In the genomic region with DNA sequence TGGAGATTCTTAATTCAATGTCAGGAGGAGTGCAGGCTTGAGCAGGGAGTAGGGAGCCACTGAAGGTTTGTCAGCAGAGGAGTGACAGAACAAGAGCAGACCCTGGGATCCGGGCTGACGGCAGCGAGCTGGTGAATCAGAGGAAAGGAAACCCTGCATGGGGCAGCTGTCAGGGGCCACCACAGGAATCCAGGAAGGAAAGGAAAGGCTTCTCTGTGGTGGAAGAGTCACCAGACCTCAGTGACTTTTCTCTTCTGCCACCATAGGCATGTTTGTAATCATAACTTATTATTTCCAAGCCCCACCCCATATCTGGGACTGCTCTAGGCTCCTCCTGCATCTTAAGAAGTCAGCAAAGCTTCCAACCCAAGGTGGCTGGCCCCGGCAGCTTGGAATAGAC, we compare ENCODE assay signal across 13 cellular contexts.
DNase-seq lines count a peak whose midpoint lies in the region; ATAC-seq and TF ChIP-seq lines count a peak whose summit lies in the region.
"Had no signal": no experiment of that assay in that cellular context is flagged by ENCODE, and none has a peak within 500 bp of the region (broad histone marks: within the 10 kb centered on the region; RNA-seq: fewer than 3 reads in every experiment).

No MANE protein-coding gene starts in this region.

- POLR2A ChIA-PET in IMR-90 (lab: Charles Lee; ENCODE audit: unreplicated experiment) = no interaction called here

- H3K4me3 Mint-ChIP-seq in activated T-helper 2 cell treated with anti-CD3 and anti-CD28 coated beads, Interferon-gamma antibody, Interleukin-2, Interleukin-4, amounts not matched to agents 10 μg/mL and 5 μg/mL and 100 μg/mL, durations not matched to agents 14 hours and 24 hours and 36 hours (ENCODE audit: low read depth) = no peak overlapping the region

- peak overlapping the region; percentile 79; the same call in 1 of the 2 replicates for H2BK20ac ChIP-seq in IMR-90 (ENCODE audit: low read depth, low read length)

- peak overlapping the region; percentile 70 for H2AK9ac ChIP-seq in IMR-90 (replicated peaks; ENCODE audit: low read depth, low read length, poor library complexity)

- DNase-seq in AG10803 (ENCODE audit: low read depth) (peak; percentile 75), IMR-90 (peak; percentile 81), astrocyte of the hippocampus (ENCODE audit: low read depth, low spot score) (peak; percentile 82), kidney tubule cell (ENCODE audit: low spot score) (peak; percentile 89), sciatic nerve (ENCODE audit: low spot score) (no peak)
- DNase-seq in activated T-helper 2 cell treated with anti-CD3 and anti-CD28 coated beads, Interferon-gamma antibody, Interleukin-2, Interleukin-4, amounts not matched to agents 10 μg/mL and 5 μg/mL and 100 μg/mL, durations not matched to agents 14 hours and 24 hours and 36 hours (ENCODE audit: low spot score) = no peak
- DNase-seq: NCI-H187 treated with DMSO at 0.1 percent for 48 hours; NK-92 treated with Interleukin-12 subunit alpha and Interleukin-12 subunit beta, amount 100 ng/mL, for 24 hours; stimulated activated CD8-positive, alpha-beta memory T cell treated with anti-CD3 and anti-CD28 coated beads, Interleukin-4, amount 100 ng/mL, for 48 hours had no signal

- H3K4me1 ChIP-seq in IMR-90 (ENCODE audit: control insufficient read depth, insufficient read depth, low read length) = 0 out of 2 replicates have a peak, but pooled peaks cover 2% of the 10 kb centered on the region

- 0 out of 2 replicates have a peak overlapping the region, but pooled peaks have one; percentile 27 for H2BK120ac ChIP-seq in IMR-90 (ENCODE audit: low read depth, low read length)

- in situ Hi-C loops in IMR-90 (cut with MboI; ENCODE audit: low sequenced_read_pairs) = no loop called here

- no peaks in the 10 kb centered on the region for H3K27me3 Mint-ChIP-seq in activated T-helper 2 cell treated with anti-CD3 and anti-CD28 coated beads, Interferon-gamma antibody, Interleukin-2, Interleukin-4, amounts not matched to agents 10 μg/mL and 5 μg/mL and 100 μg/mL, durations not matched to agents 14 hours and 24 hours and 36 hours (ENCODE audit: low read depth)

- H3K4me1 Mint-ChIP-seq in activated T-helper 2 cell treated with anti-CD3 and anti-CD28 coated beads, Interferon-gamma antibody, Interleukin-2, Interleukin-4, amounts not matched to agents 10 μg/mL and 5 μg/mL and 100 μg/mL, durations not matched to agents 14 hours and 24 hours and 36 hours (ENCODE audit: low read depth) = peaks cover 5% of the 10 kb centered on the region

- H3K14ac ChIP-seq in IMR-90 (replicated peaks; ENCODE audit: low read depth, low read length) = no peak overlapping the region

- TF ChIP-seq CTCF in AG10803 (conservative IDR thresholded peaks at IDR 0.05; ENCODE audit: low read length) (no peak), IMR-90 (conservative IDR thresholded peaks at IDR 0.05; ENCODE audit: low read depth, low read length) (no peak)

- no TSS peak for BruUV-seq in IMR-90 (replicated peaks; lab: Mats Ljungman, UMichigan)

- H2BK15ac ChIP-seq in IMR-90 (ENCODE audit: low read depth, low read length) = no peak overlapping the region

- H3K27me3 ChIP-seq in IMR-90 (ENCODE audit: control insufficient read depth, insufficient read depth, low read length) = peaks cover 17% of the 10 kb centered on the region; the same call in 1 of the 2 replicates

- H3K36me3 Mint-ChIP-seq in activated T-helper 2 cell treated with anti-CD3 and anti-CD28 coated beads, Interferon-gamma antibody, Interleukin-2, Interleukin-4, amounts not matched to agents 10 μg/mL and 5 μg/mL and 100 μg/mL, durations not matched to agents 14 hours and 24 hours and 36 hours (ENCODE audit: low read depth) = no peaks in the 10 kb centered on the region

- TF ChIP-seq RAD21 in IMR-90 (IDR thresholded peaks at IDR 0.05; ENCODE audit: low read length) = no peak

- peak overlapping the region; percentile 13 for H2AFZ ChIP-seq in IMR-90 (replicated peaks; ENCODE audit: low read length, poor library complexity)

- H3K9me3 ChIP-seq in IMR-90 (ENCODE audit: control insufficient read depth, insufficient read depth, low read length) = peaks cover 3% of the 10 kb centered on the region; the same call in 1 of the 2 replicates

- H4K20me1 ChIP-seq in IMR-90 (ENCODE audit: insufficient read depth, low read length) = no peaks in the 10 kb centered on the region; the same call in 1 of the 2 replicates

- no peak overlapping the region for H3K4me3 ChIP-seq in AG10803 (ENCODE audit: low read length)
- no peak overlapping the region for H3K4me3 ChIP-seq in IMR-90 (ENCODE audit: insufficient read depth, low read depth, low read length)
- H3K4me3 ChIP-seq: GM12878 had no signal

- no peak overlapping the region for H4K91ac ChIP-seq in IMR-90 (ENCODE audit: insufficient read depth, low read depth, low read length)

- H3K27ac Mint-ChIP-seq in activated T-helper 2 cell treated with anti-CD3 and anti-CD28 coated beads, Interferon-gamma antibody, Interleukin-2, Interleukin-4, amounts not matched to agents 10 μg/mL and 5 μg/mL and 100 μg/mL, durations not matched to agents 14 hours and 24 hours and 36 hours = no peak overlapping the region

- H3K4me2 ChIP-seq in IMR-90 (ENCODE audit: low read depth, low read length) = no peak overlapping the region

- H3K56ac ChIP-seq in IMR-90 (ENCODE audit: extremely low read depth, insufficient read depth, low read length) = no peak overlapping the region

- H2BK5ac ChIP-seq in IMR-90 (ENCODE audit: low read depth, low read length, poor library complexity, severe bottlenecking) = no peak overlapping the region

- 0 out of 2 replicates have a peak overlapping the region, but pooled peaks have one; percentile 56 for H3K4ac ChIP-seq in IMR-90 (ENCODE audit: low read depth, low read length)

- peak overlapping the region; percentile 9; the same call in 1 of the 2 replicates for H2AK5ac ChIP-seq in IMR-90 (ENCODE audit: low read depth, low read length)

- CTCF ChIA-PET in IMR-90 (lab: Yijun Ruan, JAX) = no interaction called here

- peaks cover 7% of the 10 kb centered on the region; the same call in 1 of the 2 replicates for H3K9me1 ChIP-seq in IMR-90 (ENCODE audit: insufficient read depth, low read length)

- WGBS in IMR-90 (ENCODE audit: extremely low coverage in 2 of 2, insufficient read length in 1 of 2), 2 experiments = no CpG with 5 or more reads among the region's 4 CpGs

- H3K79me1 ChIP-seq in IMR-90 (ENCODE audit: low read depth in 1 of 2, low read length in 2 of 2) = no peaks in the 10 kb centered on the region

- H3K9ac ChIP-seq in IMR-90 (ENCODE audit: low read depth, low read length) = no peak overlapping the region

- intact Hi-C loops in IMR-90 (cut with micrococcal nuclease) (no loop called here), sciatic nerve (cut with DNase I) (no loop called here)
- intact Hi-C loops in activated T-helper 2 cell treated with anti-CD3 and anti-CD28 coated beads, Interferon-gamma antibody, Interleukin-2, Interleukin-4, amounts not matched to agents 10 μg/mL and 5 μg/mL and 100 μg/mL, durations not matched to agents 14 hours and 24 hours and 36 hours (cut with micrococcal nuclease) = no loop called here

- ATAC-seq in IMR-90 (ENCODE audit: low read depth) (peak; percentile 83), HG02981 (IDR thresholded peaks at IDR 0.05; ENCODE audit: unreplicated experiment) (no peak), sciatic nerve (no peak), GM19395 (IDR thresholded peaks at IDR 0.05; ENCODE audit: unreplicated experiment) (no peak)
- ATAC-seq: GM12878 had no signal

- TF ChIP-seq POLR2A in IMR-90 (IDR thresholded peaks at IDR 0.05; ENCODE audit: low read depth, low read length) = no peak

- H4K5ac ChIP-seq in IMR-90 (ENCODE audit: low read depth, low read length) = no peak overlapping the region

- no peak overlapping the region for H3K27ac ChIP-seq in IMR-90 (ENCODE audit: insufficient read depth, low read length)
- H3K27ac ChIP-seq: HL-60 had no signal

- H4K8ac ChIP-seq in IMR-90 (ENCODE audit: low read depth in 2 of 2, low read length in 2 of 2) = no peak overlapping the region

- dilution Hi-C loops in IMR-90 (cut with HindIII; ENCODE audit: low sequenced_read_pairs, unreplicated experiment) = no loop called here

- H3K18ac ChIP-seq in IMR-90 (ENCODE audit: low read depth, low read length) = no peak overlapping the region

- no peak overlapping the region for H3K23ac ChIP-seq in IMR-90 (ENCODE audit: low read depth, low read length)

- H3K9me3 Mint-ChIP-seq in activated T-helper 2 cell treated with anti-CD3 and anti-CD28 coated beads, Interferon-gamma antibody, Interleukin-2, Interleukin-4, amounts not matched to agents 10 μg/mL and 5 μg/mL and 100 μg/mL, durations not matched to agents 14 hours and 24 hours and 36 hours = no peaks in the 10 kb centered on the region

- no peaks in the 10 kb centered on the region for H3K36me3 ChIP-seq in IMR-90 (ENCODE audit: control insufficient read depth, insufficient read depth, low read length)

TF ChIP-seq in IMR-90, 13 proteins besides CTCF, POLR2A, EP300 and RAD21:
- TF ChIP-seq FOS (IDR thresholded peaks at IDR 0.05; ENCODE audit: low read depth, low read length) (0 out of 2 replicates have a peak, but pooled peaks have one; percentile 27), BHLHE40 (IDR thresholded peaks at IDR 0.05; ENCODE audit: low read depth, low read length) (peak; percentile 47; the same call in 1 of the 2 replicates), RCOR1 (IDR thresholded peaks at IDR 0.05; ENCODE audit: insufficient replicate concordance, low read length) (peak; percentile 20), MAZ (IDR thresholded peaks at IDR 0.05; ENCODE audit: borderline replicate concordance, low read depth, low read length) (no peak), MAFK (IDR thresholded peaks at IDR 0.05; ENCODE audit: low read depth, low read length) (no peak), CEBPB (IDR thresholded peaks at IDR 0.05; ENCODE audit: low read depth, low read length) (no peak)
TF ChIP-seq in IMR-90: peak in this region for 3.

Comparison
In these comparisons a context has a peak if more than half of its experiments do, and no peak if none do; other contexts are left out.
1. DNase-seq: peak in AG10803 (single experiment), IMR-90 (single experiment), astrocyte of the hippocampus (single experiment) and kidney tubule cell (single experiment); none in sciatic nerve (single experiment) and activated T-helper 2 cell treated with anti-CD3 and anti-CD28 coated beads, Interferon-gamma antibody, Interleukin-2, Interleukin-4, amounts not matched to agents 10 μg/mL and 5 μg/mL and 100 μg/mL, durations not matched to agents 14 hours and 24 hours and 36 hours (single experiment).